In the genomic region with DNA sequence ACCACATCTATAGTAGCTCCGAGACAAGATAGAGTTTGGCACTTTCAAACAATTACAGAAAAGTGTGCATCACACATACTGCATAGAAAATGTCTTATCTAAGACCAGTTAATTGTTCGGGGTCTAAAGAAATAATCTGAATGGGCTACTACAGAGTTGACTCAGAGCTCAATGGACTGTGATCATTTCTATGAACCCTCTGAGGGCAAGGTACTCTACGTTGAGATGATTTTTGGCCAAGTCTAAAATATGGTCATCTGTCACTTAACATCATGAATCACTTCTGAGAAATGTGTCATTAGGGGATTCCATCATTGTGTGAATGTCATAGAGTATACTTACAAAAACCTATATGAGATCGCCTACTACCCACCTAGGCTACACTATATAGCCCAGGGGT, we compare ENCODE assay signal across 31 cellular contexts.
"Had no signal": no experiment of that assay in that cellular context is flagged by ENCODE, and none has a peak within 500 bp of the region (broad histone marks: within the 10 kb centered on the region; RNA-seq: fewer than 3 reads in every experiment).

No MANE protein-coding gene starts in this region.

- H3K4me3 ChIP-seq: adrenal gland, body of pancreas, breast epithelium had no signal

- H3K36me3 ChIP-seq: adrenal gland, brain microvascular endothelial cell, breast epithelium had no signal

- H3K27ac ChIP-seq: adrenal gland, body of pancreas, brain microvascular endothelial cell, breast epithelium, VCaP had no signal

- H3K4me1 ChIP-seq: adrenal gland, body of pancreas, breast epithelium had no signal

- H3K27me3 ChIP-seq: adrenal gland, body of pancreas, brain microvascular endothelial cell, breast epithelium had no signal

- ATAC-seq: activated CD8-positive, alpha-beta T cell treated with anti-CD3 and anti-CD28 coated beads for 36 hours; activated naive CD4-positive, alpha-beta T cell treated with anti-CD3 and anti-CD28 coated beads, Interleukin-2, amount 50 U/mL, for 72 hours; activated T-cell treated with anti-CD3 and anti-CD28 coated beads, Interleukin-2, amount 50 U/mL, for 4 hours; activated T-cell treated with anti-CD3 and anti-CD28 coated beads, Interleukin-2, amount 50 U/mL, for 72 hours; activated T-helper 17 cell treated with anti-CD3 and anti-CD28 coated beads, Interleukin-2, amount 50 U/mL, for 72 hours; body of pancreas; T-helper 17 cell had no signal

- H3K9me3 ChIP-seq: adrenal gland had no signal

- DNase-seq: activated B cell treated with CpG ODN at 0.5 μM for 24 hours; activated CD4-positive, alpha-beta memory T cell treated with anti-CD3 and anti-CD28 coated beads for 36 hours; activated CD4-positive, alpha-beta T cell treated with anti-CD3 and anti-CD28 coated beads for 4 hours; activated CD4-positive, alpha-beta T cell treated with anti-CD3 and anti-CD28 coated beads, Interleukin-2, amount 10 ng/mL, durations not matched to agents 24 days and 14 days; activated CD4-positive, alpha-beta T cell treated with anti-CD3 and anti-CD28 coated beads, Interleukin-2, amount 50 U/mL, for 1 hour; activated CD4-positive, alpha-beta T cell treated with anti-CD3 and anti-CD28 coated beads, Interleukin-2, amount 50 U/mL, for 4 hours; activated CD4-positive, CD25-positive, alpha-beta regulatory T cell treated with anti-CD3 and anti-CD28 coated beads, Interleukin-2, amount 50 U/mL, for 72 hours; activated CD8-positive, alpha-beta memory T cell treated with anti-CD3 and anti-CD28 coated beads, Interleukin-2, amount 50 U/mL, for 4 hours; activated CD8-positive, alpha-beta T cell treated with anti-CD3 and anti-CD28 coated beads for 36 hours; activated effector memory CD4-positive, alpha-beta T cell treated with anti-CD3 and anti-CD28 coated beads, Interleukin-2, amount 50 U/mL, for 16 hours; activated gamma-delta T cell treated with Interleukin-2 at 50 U/mL for 16 hours; activated naive CD4-positive, alpha-beta T cell; activated naive CD4-positive, alpha-beta T cell treated with anti-CD3 and anti-CD28 coated beads for 36 hours; activated naive CD4-positive, alpha-beta T cell treated with anti-CD3 and anti-CD28 coated beads, Interleukin-2, amount 50 U/mL, for 16 hours; activated naive CD8-positive, alpha-beta T cell treated with anti-CD3 and anti-CD28 coated beads for 36 hours; activated T-cell treated with anti-CD3 and anti-CD28 coated beads for 4 hours; activated T-cell treated with anti-CD3 and anti-CD28 coated beads, Interleukin-2, amount 50 U/mL, for 1 hour; activated T-cell treated with anti-CD3 and anti-CD28 coated beads, Interleukin-2, amount 50 U/mL, for 4 hours; activated T-cell treated with anti-CD3 and anti-CD28 coated beads, Interleukin-2, amount 50 U/mL, for 72 hours; adrenal gland; amniotic stem cell; aorta; body of pancreas; brain microvascular endothelial cell; central memory CD4-positive, alpha-beta T cell; T-helper 17 cell; T-helper 9 cell had no signal
